In genomic region chr6:82507112-82507511, GRCh38 we compare ENCODE assay signal across 1 cellular context.
TF ChIP-seq lines count a peak whose summit lies in the region.

No MANE protein-coding gene starts in this region.

TF ChIP-seq in GM23338, 12 proteins besides CTCF, POLR2A, EP300 and RAD21 (continued from another document):
- no peak for TF ChIP-seq ZNF462 (CRISPR knock-in tag; IDR thresholded peaks at IDR 0.05)
- TF ChIP-seq ZNF331 (CRISPR knock-in tag; IDR thresholded peaks at IDR 0.05; ENCODE audit: low read depth): no peak
- TF ChIP-seq POLR2AphosphoS5 (IDR thresholded peaks at IDR 0.05; ENCODE audit: low read depth): no peak
- TF ChIP-seq EZH2 (IDR thresholded peaks at IDR 0.05; ENCODE audit: low read depth, unreplicated experiment): no peak
- TF ChIP-seq JUNB (IDR thresholded peaks at IDR 0.05; ENCODE audit: unreplicated experiment): no peak
- TF ChIP-seq EZH2phosphoT487 (IDR thresholded peaks at IDR 0.05; ENCODE audit: unreplicated experiment): no peak
- no peak for TF ChIP-seq ZNF114 (CRISPR knock-in tag; IDR thresholded peaks at IDR 0.05)
- TF ChIP-seq CREB1 (CRISPR knock-in tag; IDR thresholded peaks at IDR 0.05; ENCODE audit: low read depth): no peak
